In the genomic region with DNA sequence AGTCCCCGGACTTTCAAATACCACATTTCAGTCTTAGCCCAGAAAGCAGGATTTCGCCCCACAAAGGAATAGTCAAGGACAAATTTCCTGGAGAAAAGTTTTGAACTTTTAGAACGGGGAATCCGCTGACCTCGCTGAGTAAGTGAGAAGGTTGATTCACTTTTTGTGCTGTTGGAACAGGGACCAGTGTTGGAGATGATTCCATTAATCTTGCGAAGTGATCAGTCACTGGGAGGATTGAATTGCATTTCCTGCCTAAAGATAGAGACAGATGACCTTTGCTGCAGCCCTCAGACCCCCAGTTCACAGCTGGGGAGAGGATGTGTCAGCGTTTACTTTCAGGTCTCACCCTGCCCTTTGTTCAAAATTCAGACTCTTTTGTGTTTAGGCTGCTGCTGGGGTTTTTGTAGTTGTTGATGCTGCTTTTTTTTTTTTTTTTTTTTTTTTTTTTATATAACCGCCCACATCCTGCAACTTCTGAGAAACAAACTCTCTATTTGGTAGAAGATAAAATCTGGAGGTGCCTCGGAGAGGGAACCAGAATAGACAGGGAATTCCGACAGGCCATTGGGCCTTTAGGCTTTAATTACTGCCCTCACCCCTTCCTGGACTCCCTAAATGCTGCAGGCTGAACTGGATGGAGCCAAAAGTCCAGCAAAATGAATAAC, we compare ENCODE assay signal across 1 cellular context.
TF ChIP-seq lines count a peak whose summit lies in the region.

No MANE protein-coding gene starts in this region.

TF ChIP-seq in K562, 482 proteins besides CTCF, POLR2A, EP300 and RAD21 (continued from another document and continues in another):
- TF ChIP-seq, protein P1, sequence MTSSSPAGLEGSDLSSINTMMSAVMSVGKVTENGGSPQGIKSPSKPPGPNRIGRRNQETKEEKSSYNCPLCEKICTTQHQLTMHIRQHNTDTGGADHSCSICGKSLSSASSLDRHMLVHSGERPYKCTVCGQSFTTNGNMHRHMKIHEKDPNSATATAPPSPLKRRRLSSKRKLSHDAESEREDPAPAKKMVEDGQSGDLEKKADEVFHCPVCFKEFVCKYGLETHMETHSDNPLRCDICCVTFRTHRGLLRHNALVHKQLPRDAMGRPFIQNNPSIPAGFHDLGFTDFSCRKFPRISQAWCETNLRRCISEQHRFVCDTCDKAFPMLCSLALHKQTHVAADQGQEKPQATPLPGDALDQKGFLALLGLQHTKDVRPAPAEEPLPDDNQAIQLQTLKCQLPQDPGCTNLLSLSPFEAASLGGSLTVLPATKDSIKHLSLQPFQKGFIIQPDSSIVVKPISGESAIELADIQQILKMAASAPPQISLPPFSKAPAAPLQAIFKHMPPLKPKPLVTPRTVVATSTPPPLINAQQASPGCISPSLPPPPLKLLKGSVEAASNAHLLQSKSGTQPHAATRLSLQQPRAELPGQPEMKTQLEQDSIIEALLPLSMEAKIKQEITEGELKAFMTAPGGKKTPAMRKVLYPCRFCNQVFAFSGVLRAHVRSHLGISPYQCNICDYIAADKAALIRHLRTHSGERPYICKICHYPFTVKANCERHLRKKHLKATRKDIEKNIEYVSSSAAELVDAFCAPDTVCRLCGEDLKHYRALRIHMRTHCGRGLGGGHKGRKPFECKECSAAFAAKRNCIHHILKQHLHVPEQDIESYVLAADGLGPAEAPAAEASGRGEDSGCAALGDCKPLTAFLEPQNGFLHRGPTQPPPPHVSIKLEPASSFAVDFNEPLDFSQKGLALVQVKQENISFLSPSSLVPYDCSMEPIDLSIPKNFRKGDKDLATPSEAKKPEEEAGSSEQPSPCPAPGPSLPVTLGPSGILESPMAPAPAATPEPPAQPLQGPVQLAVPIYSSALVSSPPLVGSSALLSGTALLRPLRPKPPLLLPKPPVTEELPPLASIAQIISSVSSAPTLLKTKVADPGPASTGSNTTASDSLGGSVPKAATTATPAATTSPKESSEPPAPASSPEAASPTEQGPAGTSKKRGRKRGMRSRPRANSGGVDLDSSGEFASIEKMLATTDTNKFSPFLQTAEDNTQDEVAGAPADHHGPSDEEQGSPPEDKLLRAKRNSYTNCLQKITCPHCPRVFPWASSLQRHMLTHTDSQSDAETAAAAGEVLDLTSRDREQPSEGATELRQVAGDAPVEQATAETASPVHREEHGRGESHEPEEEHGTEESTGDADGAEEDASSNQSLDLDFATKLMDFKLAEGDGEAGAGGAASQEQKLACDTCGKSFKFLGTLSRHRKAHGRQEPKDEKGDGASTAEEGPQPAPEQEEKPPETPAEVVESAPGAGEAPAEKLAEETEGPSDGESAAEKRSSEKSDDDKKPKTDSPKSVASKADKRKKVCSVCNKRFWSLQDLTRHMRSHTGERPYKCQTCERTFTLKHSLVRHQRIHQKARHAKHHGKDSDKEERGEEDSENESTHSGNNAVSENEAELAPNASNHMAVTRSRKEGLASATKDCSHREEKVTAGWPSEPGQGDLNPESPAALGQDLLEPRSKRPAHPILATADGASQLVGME (CRISPR knock-in tag; IDR thresholded peaks at IDR 0.05), result no peak
- TF ChIP-seq HEY1 (CRISPR knock-in tag; IDR thresholded peaks at IDR 0.05; ENCODE audit: borderline replicate concordance) (no peak), HNRNPK (IDR thresholded peaks at IDR 0.05; ENCODE audit: low read depth, low read length, poor library complexity, severe bottlenecking) (no peak), GABPA (tag; conservative IDR thresholded peaks at IDR 0.05; ENCODE audit: low read depth) (peak; percentile 51), XRCC3 (IDR thresholded peaks at IDR 0.05) (no peak), NR2C1 (IDR thresholded peaks at IDR 0.05) (no peak), NR2C1 (tag; IDR thresholded peaks at IDR 0.05) (peak; percentile 12; the same call in 1 of the 2 replicates), PPARD (CRISPR knock-in tag; IDR thresholded peaks at IDR 0.05) (no peak), SETDB1 (IDR thresholded peaks at IDR 0.05; ENCODE audit: low read length) (no peak), ZZZ3 (IDR thresholded peaks at IDR 0.05) (no peak), KDM4B (IDR thresholded peaks at IDR 0.05; ENCODE audit: borderline replicate concordance in 2 of 2, low read depth in 1 of 2) (no peak), ZNF316 (IDR thresholded peaks at IDR 0.05) (0 out of 2 replicates have a peak, but pooled peaks have one; percentile 29), FOS (IDR thresholded peaks at IDR 0.05; ENCODE audit: extremely low read depth, insufficient read length) (no peak), LEF1 (IDR thresholded peaks at IDR 0.05) (peak; percentile 58), SRSF3 (IDR thresholded peaks at IDR 0.05; ENCODE audit: insufficient read depth, low read length) (no peak), SNRNP70 (optimal IDR thresholded peaks at IDR 0.05; ENCODE audit: low read depth, low read length) (no peak), ZNF444 (CRISPR knock-in tag; IDR thresholded peaks at IDR 0.05) (peak; percentile 57; the same call in 1 of the 2 replicates), ZBTB8A (IDR thresholded peaks at IDR 0.05; ENCODE audit: partially characterized antibody) (no peak), ZNF23 (CRISPR knock-in tag; IDR thresholded peaks at IDR 0.05) (no peak), ZNF41 (CRISPR knock-in tag; conservative IDR thresholded peaks at IDR 0.05) (no peak), MYNN (IDR thresholded peaks at IDR 0.05) (no peak), MYNN (CRISPR knock-in tag; IDR thresholded peaks at IDR 0.05) (no peak), HDAC8 (tag; IDR thresholded peaks at IDR 0.05) (no peak), SAFB (IDR thresholded peaks at IDR 0.05; ENCODE audit: borderline replicate concordance, low read depth, low read length) (no peak), KHSRP (IDR thresholded peaks at IDR 0.05) (no peak), TCF7 (IDR thresholded peaks at IDR 0.05; ENCODE audit: borderline replicate concordance) (no peak), POLR2H (tag; IDR thresholded peaks at IDR 0.05; ENCODE audit: low read depth) (0 out of 2 replicates have a peak, but pooled peaks have one; percentile 27), CBFA2T2 (conservative IDR thresholded peaks at IDR 0.05) (no peak), IFI16 (CRISPR knock-in tag; IDR thresholded peaks at IDR 0.05) (no peak), ZNF589 (CRISPR knock-in tag; IDR thresholded peaks at IDR 0.05; ENCODE audit: low read depth) (0 out of 2 replicates have a peak, but pooled peaks have one; percentile 35), SLC30A9 (CRISPR knock-in tag; IDR thresholded peaks at IDR 0.05) (no peak)
- TF ChIP-seq, protein P2, sequence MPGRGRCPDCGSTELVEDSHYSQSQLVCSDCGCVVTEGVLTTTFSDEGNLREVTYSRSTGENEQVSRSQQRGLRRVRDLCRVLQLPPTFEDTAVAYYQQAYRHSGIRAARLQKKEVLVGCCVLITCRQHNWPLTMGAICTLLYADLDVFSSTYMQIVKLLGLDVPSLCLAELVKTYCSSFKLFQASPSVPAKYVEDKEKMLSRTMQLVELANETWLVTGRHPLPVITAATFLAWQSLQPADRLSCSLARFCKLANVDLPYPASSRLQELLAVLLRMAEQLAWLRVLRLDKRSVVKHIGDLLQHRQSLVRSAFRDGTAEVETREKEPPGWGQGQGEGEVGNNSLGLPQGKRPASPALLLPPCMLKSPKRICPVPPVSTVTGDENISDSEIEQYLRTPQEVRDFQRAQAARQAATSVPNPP (IDR thresholded peaks at IDR 0.05; ENCODE audit: borderline replicate concordance, insufficient read depth, insufficient read length), result no peak
- TF ChIP-seq, protein P3, sequence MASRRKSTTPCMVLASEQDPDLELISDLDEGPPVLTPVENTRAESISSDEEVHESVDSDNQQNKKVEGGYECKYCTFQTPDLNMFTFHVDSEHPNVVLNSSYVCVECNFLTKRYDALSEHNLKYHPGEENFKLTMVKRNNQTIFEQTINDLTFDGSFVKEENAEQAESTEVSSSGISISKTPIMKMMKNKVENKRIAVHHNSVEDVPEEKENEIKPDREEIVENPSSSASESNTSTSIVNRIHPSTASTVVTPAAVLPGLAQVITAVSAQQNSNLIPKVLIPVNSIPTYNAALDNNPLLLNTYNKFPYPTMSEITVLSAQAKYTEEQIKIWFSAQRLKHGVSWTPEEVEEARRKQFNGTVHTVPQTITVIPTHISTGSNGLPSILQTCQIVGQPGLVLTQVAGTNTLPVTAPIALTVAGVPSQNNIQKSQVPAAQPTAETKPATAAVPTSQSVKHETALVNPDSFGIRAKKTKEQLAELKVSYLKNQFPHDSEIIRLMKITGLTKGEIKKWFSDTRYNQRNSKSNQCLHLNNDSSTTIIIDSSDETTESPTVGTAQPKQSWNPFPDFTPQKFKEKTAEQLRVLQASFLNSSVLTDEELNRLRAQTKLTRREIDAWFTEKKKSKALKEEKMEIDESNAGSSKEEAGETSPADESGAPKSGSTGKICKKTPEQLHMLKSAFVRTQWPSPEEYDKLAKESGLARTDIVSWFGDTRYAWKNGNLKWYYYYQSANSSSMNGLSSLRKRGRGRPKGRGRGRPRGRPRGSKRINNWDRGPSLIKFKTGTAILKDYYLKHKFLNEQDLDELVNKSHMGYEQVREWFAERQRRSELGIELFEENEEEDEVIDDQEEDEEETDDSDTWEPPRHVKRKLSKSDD (conservative IDR thresholded peaks at IDR 0.05; ENCODE audit: low read length), result no peak
- TF ChIP-seq, protein P4, sequence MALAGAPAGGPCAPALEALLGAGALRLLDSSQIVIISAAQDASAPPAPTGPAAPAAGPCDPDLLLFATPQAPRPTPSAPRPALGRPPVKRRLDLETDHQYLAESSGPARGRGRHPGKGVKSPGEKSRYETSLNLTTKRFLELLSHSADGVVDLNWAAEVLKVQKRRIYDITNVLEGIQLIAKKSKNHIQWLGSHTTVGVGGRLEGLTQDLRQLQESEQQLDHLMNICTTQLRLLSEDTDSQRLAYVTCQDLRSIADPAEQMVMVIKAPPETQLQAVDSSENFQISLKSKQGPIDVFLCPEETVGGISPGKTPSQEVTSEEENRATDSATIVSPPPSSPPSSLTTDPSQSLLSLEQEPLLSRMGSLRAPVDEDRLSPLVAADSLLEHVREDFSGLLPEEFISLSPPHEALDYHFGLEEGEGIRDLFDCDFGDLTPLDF (CRISPR knock-in tag; IDR thresholded peaks at IDR 0.05), result no peak
- TF ChIP-seq, protein P5, sequence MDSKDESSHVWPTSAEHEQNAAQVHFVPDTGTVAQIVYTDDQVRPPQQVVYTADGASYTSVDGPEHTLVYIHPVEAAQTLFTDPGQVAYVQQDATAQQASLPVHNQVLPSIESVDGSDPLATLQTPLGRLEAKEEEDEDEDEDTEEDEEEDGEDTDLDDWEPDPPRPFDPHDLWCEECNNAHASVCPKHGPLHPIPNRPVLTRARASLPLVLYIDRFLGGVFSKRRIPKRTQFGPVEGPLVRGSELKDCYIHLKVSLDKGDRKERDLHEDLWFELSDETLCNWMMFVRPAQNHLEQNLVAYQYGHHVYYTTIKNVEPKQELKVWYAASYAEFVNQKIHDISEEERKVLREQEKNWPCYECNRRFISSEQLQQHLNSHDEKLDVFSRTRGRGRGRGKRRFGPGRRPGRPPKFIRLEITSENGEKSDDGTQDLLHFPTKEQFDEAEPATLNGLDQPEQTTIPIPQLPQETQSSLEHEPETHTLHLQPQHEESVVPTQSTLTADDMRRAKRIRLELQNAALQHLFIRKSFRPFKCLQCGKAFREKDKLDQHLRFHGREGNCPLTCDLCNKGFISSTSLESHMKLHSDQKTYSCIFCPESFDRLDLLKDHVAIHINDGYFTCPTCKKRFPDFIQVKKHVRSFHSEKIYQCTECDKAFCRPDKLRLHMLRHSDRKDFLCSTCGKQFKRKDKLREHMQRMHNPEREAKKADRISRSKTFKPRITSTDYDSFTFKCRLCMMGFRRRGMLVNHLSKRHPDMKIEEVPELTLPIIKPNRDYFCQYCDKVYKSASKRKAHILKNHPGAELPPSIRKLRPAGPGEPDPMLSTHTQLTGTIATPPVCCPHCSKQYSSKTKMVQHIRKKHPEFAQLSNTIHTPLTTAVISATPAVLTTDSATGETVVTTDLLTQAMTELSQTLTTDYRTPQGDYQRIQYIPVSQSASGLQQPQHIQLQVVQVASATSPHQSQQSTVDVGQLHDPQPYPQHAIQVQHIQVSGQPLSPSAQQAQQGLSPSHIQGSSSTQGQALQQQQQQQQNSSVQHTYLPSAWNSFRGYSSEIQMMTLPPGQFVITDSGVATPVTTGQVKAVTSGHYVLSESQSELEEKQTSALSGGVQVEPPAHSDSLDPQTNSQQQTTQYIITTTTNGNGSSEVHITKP (IDR thresholded peaks at IDR 0.05; ENCODE audit: partially characterized antibody), result peak; percentile 6
- TF ChIP-seq, protein P6, sequence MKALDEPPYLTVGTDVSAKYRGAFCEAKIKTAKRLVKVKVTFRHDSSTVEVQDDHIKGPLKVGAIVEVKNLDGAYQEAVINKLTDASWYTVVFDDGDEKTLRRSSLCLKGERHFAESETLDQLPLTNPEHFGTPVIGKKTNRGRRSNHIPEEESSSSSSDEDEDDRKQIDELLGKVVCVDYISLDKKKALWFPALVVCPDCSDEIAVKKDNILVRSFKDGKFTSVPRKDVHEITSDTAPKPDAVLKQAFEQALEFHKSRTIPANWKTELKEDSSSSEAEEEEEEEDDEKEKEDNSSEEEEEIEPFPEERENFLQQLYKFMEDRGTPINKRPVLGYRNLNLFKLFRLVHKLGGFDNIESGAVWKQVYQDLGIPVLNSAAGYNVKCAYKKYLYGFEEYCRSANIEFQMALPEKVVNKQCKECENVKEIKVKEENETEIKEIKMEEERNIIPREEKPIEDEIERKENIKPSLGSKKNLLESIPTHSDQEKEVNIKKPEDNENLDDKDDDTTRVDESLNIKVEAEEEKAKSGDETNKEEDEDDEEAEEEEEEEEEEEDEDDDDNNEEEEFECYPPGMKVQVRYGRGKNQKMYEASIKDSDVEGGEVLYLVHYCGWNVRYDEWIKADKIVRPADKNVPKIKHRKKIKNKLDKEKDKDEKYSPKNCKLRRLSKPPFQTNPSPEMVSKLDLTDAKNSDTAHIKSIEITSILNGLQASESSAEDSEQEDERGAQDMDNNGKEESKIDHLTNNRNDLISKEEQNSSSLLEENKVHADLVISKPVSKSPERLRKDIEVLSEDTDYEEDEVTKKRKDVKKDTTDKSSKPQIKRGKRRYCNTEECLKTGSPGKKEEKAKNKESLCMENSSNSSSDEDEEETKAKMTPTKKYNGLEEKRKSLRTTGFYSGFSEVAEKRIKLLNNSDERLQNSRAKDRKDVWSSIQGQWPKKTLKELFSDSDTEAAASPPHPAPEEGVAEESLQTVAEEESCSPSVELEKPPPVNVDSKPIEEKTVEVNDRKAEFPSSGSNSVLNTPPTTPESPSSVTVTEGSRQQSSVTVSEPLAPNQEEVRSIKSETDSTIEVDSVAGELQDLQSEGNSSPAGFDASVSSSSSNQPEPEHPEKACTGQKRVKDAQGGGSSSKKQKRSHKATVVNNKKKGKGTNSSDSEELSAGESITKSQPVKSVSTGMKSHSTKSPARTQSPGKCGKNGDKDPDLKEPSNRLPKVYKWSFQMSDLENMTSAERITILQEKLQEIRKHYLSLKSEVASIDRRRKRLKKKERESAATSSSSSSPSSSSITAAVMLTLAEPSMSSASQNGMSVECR (CRISPR knock-in tag; IDR thresholded peaks at IDR 0.05), result no peak
- TF ChIP-seq, protein P7, sequence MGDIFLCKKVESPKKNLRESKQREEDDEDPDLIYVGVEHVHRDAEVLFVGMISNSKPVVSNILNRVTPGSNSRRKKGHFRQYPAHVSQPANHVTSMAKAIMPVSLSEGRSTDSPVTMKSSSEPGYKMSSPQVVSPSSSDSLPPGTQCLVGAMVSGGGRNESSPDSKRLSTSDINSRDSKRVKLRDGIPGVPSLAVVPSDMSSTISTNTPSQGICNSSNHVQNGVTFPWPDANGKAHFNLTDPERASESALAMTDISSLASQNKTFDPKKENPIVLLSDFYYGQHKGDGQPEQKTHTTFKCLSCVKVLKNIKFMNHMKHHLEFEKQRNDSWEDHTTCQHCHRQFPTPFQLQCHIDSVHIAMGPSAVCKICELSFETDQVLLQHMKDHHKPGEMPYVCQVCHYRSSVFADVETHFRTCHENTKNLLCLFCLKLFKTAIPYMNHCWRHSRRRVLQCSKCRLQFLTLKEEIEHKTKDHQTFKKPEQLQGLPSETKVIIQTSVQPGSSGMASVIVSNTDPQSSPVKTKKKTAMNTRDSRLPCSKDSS (IDR thresholded peaks at IDR 0.05; ENCODE audit: low read depth, partially characterized antibody), result no peak
